8 cellular contexts compared by ENCODE assay signal in genomic region chr14:53432378-53432802, GRCh38.
DNase-seq lines count a peak whose midpoint lies in the region; ATAC-seq and TF ChIP-seq lines count a peak whose summit lies in the region.

No MANE protein-coding gene starts in this region.

- H3K9me3 Mint-ChIP-seq in CD14-positive monocyte, result peaks cover 0 to 4% (median 3%) of the 10 kb centered on the region in 7 donors
- H3K9me3 Mint-ChIP-seq in endothelial cell (ENCODE audit: unreplicated experiment), result no peaks in the 10 kb centered on the region
- H3K9me3 Mint-ChIP-seq in natural killer cell treated with Interleukin-12 subunit alpha and Interleukin-12 subunit beta and Interleukin-15 and Interleukin-18, amount 100 ng/mL, for 72 hours, result no peaks in the 10 kb centered on the region

- H3K36me3 ChIP-seq in Peyer's patch (no peaks in the 10 kb centered on the region), neuronal stem cell (replicated peaks in 1 of 2; ENCODE audit: control insufficient read depth in 2 of 2, insufficient read depth in 2 of 2, low read length in 2 of 2) (no peaks in the 10 kb centered on the region)

- H3K4me1 ChIP-seq in Peyer's patch, result no peaks in the 10 kb centered on the region
- H3K4me1 ChIP-seq in neuronal stem cell (ENCODE audit: control insufficient read depth in 2 of 2, insufficient read depth in 1 of 2, low read depth in 1 of 2, low read length in 2 of 2), result peaks cover 0 to 1% of the 10 kb centered on the region in 2 donors

- no peak overlapping the region for H3K4me2 ChIP-seq in neuronal stem cell (ENCODE audit: insufficient read depth, low read length, poor library complexity, severe bottlenecking)

- no peak overlapping the region for H2BK5ac ChIP-seq in neuronal stem cell (ENCODE audit: low read length)

- no CpG with 5 or more reads among the region's 2 CpGs for WGBS in neuronal stem cell (ENCODE audit: extremely low coverage in 2 of 2, insufficient read length in 2 of 2, insufficient replicate concordance in 1 of 2), 2 donors

- no peak overlapping the region for H2BK12ac ChIP-seq in neuronal stem cell (ENCODE audit: low read length)

- no peak overlapping the region for H3K4ac ChIP-seq in neuronal stem cell (ENCODE audit: low read length)

- no peak overlapping the region for H3K18ac ChIP-seq in neuronal stem cell (ENCODE audit: low read length)

- intact Hi-C loops in CD14-positive monocyte (cut with micrococcal nuclease), result no loop called here

- no peak overlapping the region for H2BK15ac ChIP-seq in neuronal stem cell (ENCODE audit: low read length)

- no peak overlapping the region for H4K91ac ChIP-seq in neuronal stem cell (ENCODE audit: low read depth, low read length, poor library complexity)

- H3K4me3 Mint-ChIP-seq in CD14-positive monocyte (no peak overlapping the region), endothelial cell (ENCODE audit: unreplicated experiment) (no peak overlapping the region)
- H3K4me3 Mint-ChIP-seq in natural killer cell treated with Interleukin-12 subunit alpha and Interleukin-12 subunit beta and Interleukin-15 and Interleukin-18, amount 100 ng/mL, for 72 hours, result no peak overlapping the region

- H3K23ac ChIP-seq in neuronal stem cell (ENCODE audit: low read depth, low read length, poor library complexity), result no peak overlapping the region

- no peak overlapping the region for H2AFZ ChIP-seq in neuronal stem cell (ENCODE audit: low read length)

- no peaks in the 10 kb centered on the region for H3K79me1 ChIP-seq in neuronal stem cell (ENCODE audit: low read depth, low read length)

- no peak overlapping the region for H2BK120ac ChIP-seq in neuronal stem cell (ENCODE audit: low read depth, low read length)

- H3K4me1 Mint-ChIP-seq in CD14-positive monocyte (no peaks in the 10 kb centered on the region), endothelial cell (ENCODE audit: unreplicated experiment) (no peaks in the 10 kb centered on the region)
- no peaks in the 10 kb centered on the region for H3K4me1 Mint-ChIP-seq in natural killer cell treated with Interleukin-12 subunit alpha and Interleukin-12 subunit beta and Interleukin-15 and Interleukin-18, amount 100 ng/mL, for 72 hours (ENCODE audit: low read depth in 2 of 2)

- H3K27ac Mint-ChIP-seq in CD14-positive monocyte (no peak overlapping the region), endothelial cell (ENCODE audit: unreplicated experiment) (no peak overlapping the region)
- H3K27ac Mint-ChIP-seq in natural killer cell treated with Interleukin-12 subunit alpha and Interleukin-12 subunit beta and Interleukin-15 and Interleukin-18, amount 100 ng/mL, for 72 hours, result no peak overlapping the region

- H3K27me3 ChIP-seq in Peyer's patch (no peaks in the 10 kb centered on the region), neuronal stem cell (ENCODE audit: control insufficient read depth in 3 of 3, insufficient read depth in 3 of 3, low read depth in 1 of 3, low read length in 3 of 3) (no peaks in the 10 kb centered on the region)

- no peak overlapping the region for H3K14ac ChIP-seq in neuronal stem cell (ENCODE audit: low read length)

- no peak overlapping the region for H4K8ac ChIP-seq in neuronal stem cell (ENCODE audit: low read depth, low read length)

- DNase-seq in CD14-positive monocyte (ENCODE audit: low spot score) (no peak), Peyer's patch (no peak), endothelial cell (ENCODE audit: low spot score) (peak; percentile 28), neuronal stem cell (ENCODE audit: low spot score) (peak; percentile 18)
- no peak for DNase-seq in natural killer cell treated with Interleukin-12 subunit alpha and Interleukin-12 subunit beta and Interleukin-15 and Interleukin-18, amount 100 ng/mL, for 72 hours (ENCODE audit: low spot score)
- no peak for DNase-seq in stimulated activated CD4-positive, alpha-beta T cell treated with anti-CD3 and anti-CD28 coated beads, Interleukin-4, amount 100 ng/mL, for 24 hours

- H3K27ac ChIP-seq in Peyer's patch (no peak overlapping the region), neuronal stem cell (replicated peaks; ENCODE audit: low read length) (no peak overlapping the region)

- TF ChIP-seq CTCF in CD14-positive monocyte (IDR thresholded peaks at IDR 0.05), result peak; percentile 51
- peak in 5 of 6 experiments; percentile 19 to 60 (median 47) for TF ChIP-seq CTCF in Peyer's patch (IDR thresholded peaks at IDR 0.05)
- peak; percentile 84 for TF ChIP-seq CTCF in endothelial cell (IDR thresholded peaks at IDR 0.05; ENCODE audit: unreplicated experiment)

- ATAC-seq in GM18861 (IDR thresholded peaks at IDR 0.05; ENCODE audit: unreplicated experiment) (peak; percentile 67), HG03469 (IDR thresholded peaks at IDR 0.05; ENCODE audit: unreplicated experiment) (peak; percentile 81)
- ATAC-seq in natural killer cell treated with Interleukin-12 subunit alpha and Interleukin-12 subunit beta and Interleukin-15 and Interleukin-18, amount 100 ng/mL, for 72 hours, result no peak

- H2AK5ac ChIP-seq in neuronal stem cell (ENCODE audit: low read depth, low read length), result no peak overlapping the region

- H3K9me3 ChIP-seq in Peyer's patch (no peaks in the 10 kb centered on the region), neuronal stem cell (replicated peaks in 1 of 2; ENCODE audit: control insufficient read depth in 2 of 2, insufficient read depth in 1 of 2, low read depth in 1 of 2, low read length in 2 of 2) (no peaks in the 10 kb centered on the region)

- peaks cover 0 to 9% (median 2%) of the 10 kb centered on the region in 3 donors for H3K27me3 Mint-ChIP-seq in CD14-positive monocyte (ENCODE audit: low read depth in 3 of 3)
- H3K27me3 Mint-ChIP-seq in endothelial cell (ENCODE audit: unreplicated experiment), result peaks cover 2% of the 10 kb centered on the region
- no peaks in the 10 kb centered on the region for H3K27me3 Mint-ChIP-seq in natural killer cell treated with Interleukin-12 subunit alpha and Interleukin-12 subunit beta and Interleukin-15 and Interleukin-18, amount 100 ng/mL, for 72 hours

- no peak for TF ChIP-seq POLR2A in Peyer's patch (IDR thresholded peaks at IDR 0.05)

- H3K9ac ChIP-seq in neuronal stem cell (ENCODE audit: low read depth, low read length, poor library complexity), result no peak overlapping the region

- H3K36me3 Mint-ChIP-seq in CD14-positive monocyte (no peaks in the 10 kb centered on the region), endothelial cell (ENCODE audit: low read depth, unreplicated experiment) (no peaks in the 10 kb centered on the region)
- no peaks in the 10 kb centered on the region for H3K36me3 Mint-ChIP-seq in natural killer cell treated with Interleukin-12 subunit alpha and Interleukin-12 subunit beta and Interleukin-15 and Interleukin-18, amount 100 ng/mL, for 72 hours

- H3K4me3 ChIP-seq in Peyer's patch (no peak overlapping the region), neuronal stem cell (ENCODE audit: low read length in 2 of 2) (no peak overlapping the region)

Comparison
In these comparisons a context has a peak if more than half of its experiments do, and no peak if none do; other contexts are left out.
1. DNase-seq: peak in endothelial cell (single experiment) and neuronal stem cell (single experiment); none in CD14-positive monocyte (single experiment), Peyer's patch (0 of 3), natural killer cell treated with Interleukin-12 subunit alpha and Interleukin-12 subunit beta and Interleukin-15 and Interleukin-18, amount 100 ng/mL, for 72 hours (single experiment) and stimulated activated CD4-positive, alpha-beta T cell treated with anti-CD3 and anti-CD28 coated beads, Interleukin-4, amount 100 ng/mL, for 24 hours (single experiment).
2. ATAC-seq: peak in GM18861 (single experiment) and HG03469 (single experiment); none in natural killer cell treated with Interleukin-12 subunit alpha and Interleukin-12 subunit beta and Interleukin-15 and Interleukin-18, amount 100 ng/mL, for 72 hours (0 of 2).
3. Peak in every context shown above with its lines, with median percentiles within 50 percentile points of each other: CTCF ChIP-seq.